ENCODE assay signal across 8 cellular contexts in genomic region chr21:43789276-43790052, GRCh38. TPM values are rescaled to one million over a fixed set of nuclear protein-coding genes. Genes with fewer than 3 reads are reported as not detected.
DNase-seq lines count a peak whose midpoint lies in the region; ATAC-seq and TF ChIP-seq lines count a peak whose summit lies in the region.

Gene RRP1 (plus strand): TSS chr21:43789577. CDS start chr21:43789630, 53 bp downstream.

- H3K27me3 Mint-ChIP-seq in activated naive CD8-positive, alpha-beta T cell = no peaks in the 10 kb centered on the region
- peaks cover 15% of the 10 kb centered on the region for H3K27me3 Mint-ChIP-seq in glutamatergic neuron (ENCODE audit: unreplicated experiment)

- no peaks in the 10 kb centered on the region for H3K27me3 ChIP-seq in ovary
- H3K27me3 ChIP-seq in thymus (ENCODE audit: control insufficient read depth, insufficient read depth) = no peaks in the 10 kb centered on the region

- H3K27ac ChIP-seq in ovary (peak within 1 kb of the TSS; percentile 9 to 61), thymus (ENCODE audit: low read depth) (peak within 1 kb of the TSS; percentile 87)

- 0 to 1% (median 0%) methylated on average over 59 to 84 of the region's 84 CpGs for WGBS in ovary, 3 donors
- under 1% methylated on average over 84 of the region's 84 CpGs for WGBS in thymus

- peak within 1 kb of the TSS; percentile 95 for H3K27ac Mint-ChIP-seq in activated naive CD8-positive, alpha-beta T cell
- peak within 1 kb of the TSS; percentile 64 for H3K27ac Mint-ChIP-seq in glutamatergic neuron (ENCODE audit: unreplicated experiment)

- H3K9me3 ChIP-seq in ovary (no peaks in the 10 kb centered on the region), thymus (ENCODE audit: control insufficient read depth) (no peaks in the 10 kb centered on the region)

- H3K9me3 Mint-ChIP-seq in activated naive CD8-positive, alpha-beta T cell (ENCODE audit: low read depth) = no peaks in the 10 kb centered on the region
- H3K9me3 Mint-ChIP-seq in glutamatergic neuron (ENCODE audit: unreplicated experiment) = peaks cover 12% of the 10 kb centered on the region

- peak; percentile 92 for ATAC-seq in HG02642 (IDR thresholded peaks at IDR 0.05; ENCODE audit: poor library complexity, unreplicated experiment)

- TF ChIP-seq CTCF in GM12865 (IDR thresholded peaks at IDR 0.05; ENCODE audit: insufficient read depth, low read depth, low read length, missing control alignments) (peak; percentile 93), glutamatergic neuron (IDR thresholded peaks at IDR 0.05; ENCODE audit: partially characterized antibody, unreplicated experiment) (peak; percentile 100), ovary (IDR thresholded peaks at IDR 0.05) (peak; percentile 100)

- H3K4me1 ChIP-seq in ovary (ENCODE audit: insufficient read depth) (peaks cover 5% of the 10 kb centered on the region), thymus (ENCODE audit: control insufficient read depth, insufficient read depth, low read length) (peaks cover 7% of the 10 kb centered on the region)

- peaks cover 27% of the 10 kb centered on the region for H3K4me1 Mint-ChIP-seq in activated naive CD8-positive, alpha-beta T cell (ENCODE audit: low read depth)
- peaks cover 4% of the 10 kb centered on the region for H3K4me1 Mint-ChIP-seq in glutamatergic neuron (ENCODE audit: low read depth, unreplicated experiment)

- intact Hi-C loops in ovary (cut with DNase I) = loop anchor here in 2 of 4 donors (5.0 to 10.0 kb wide), 3 partner anchors 55 to 188 kb away; partner anchors contain the start of gene AGPAT3 (in 1 of the 2)

- TF ChIP-seq EP300 in ovary (IDR thresholded peaks at IDR 0.05) = no peak

- H3K4me3 Mint-ChIP-seq in activated naive CD8-positive, alpha-beta T cell = peak within 1 kb of the TSS; percentile 98
- peak within 1 kb of the TSS; percentile 92 for H3K4me3 Mint-ChIP-seq in glutamatergic neuron (ENCODE audit: unreplicated experiment)

- H3K4me3 ChIP-seq in GM12865 (ENCODE audit: low read depth, low read length) (peak within 1 kb of the TSS; percentile 91), ovary (peak within 1 kb of the TSS; percentile 94), thymus (ENCODE audit: low read length) (peak within 1 kb of the TSS; percentile 68)

- DNase-seq in GM12865 (ENCODE audit: low read depth) (peak; percentile 93), NCI-H1105 treated with DMSO at 0.1 percent for 48 hours (lab: John Stamatoyannopoulos, UW) (peak; percentile 79), SKM-1 treated with dmso at 0.1 percent for 144 hours (lab: John Stamatoyannopoulos, UW; ENCODE audit: unreplicated experiment) (peak; percentile 87), glutamatergic neuron (peak; percentile 94), ovary (peak; percentile 89 to 97 (median 94))

- TF ChIP-seq POLR2A in ovary (IDR thresholded peaks at IDR 0.05) = peak; percentile 73

- H3K36me3 Mint-ChIP-seq in activated naive CD8-positive, alpha-beta T cell = peaks cover 4% of the 10 kb centered on the region
- no peaks in the 10 kb centered on the region for H3K36me3 Mint-ChIP-seq in glutamatergic neuron (ENCODE audit: unreplicated experiment)

- H3K36me3 ChIP-seq in ovary (no peaks in the 10 kb centered on the region), thymus (ENCODE audit: control insufficient read depth, insufficient read depth) (peaks cover 35% of the 10 kb centered on the region)

RNA-seq across cellular contexts. Expression of gene RRP1, which starts in this region (rescaled TPM):
- total RNA-seq in glutamatergic neuron (ENCODE audit: unreplicated experiment) (26.2 TPM), ovary (10 to 100 TPM in 6 of 7 donors, 1 to 10 TPM in 1; 8.5 to 29.3 (median 25.2) TPM)
- polyA plus RNA-seq in ovary (10 to 100 TPM; 11.9 to 12.2 TPM), thymus (16.3 TPM)

Comparison
In these comparisons a context has a peak if more than half of its experiments do, and no peak if none do; other contexts are left out.
1. Peak in every context shown above with its lines: DNase-seq, ATAC-seq, H3K4me3 ChIP-seq and H3K27ac ChIP-seq.